Comparison of ENCODE assay signal across 10 cellular contexts in the genomic region with DNA sequence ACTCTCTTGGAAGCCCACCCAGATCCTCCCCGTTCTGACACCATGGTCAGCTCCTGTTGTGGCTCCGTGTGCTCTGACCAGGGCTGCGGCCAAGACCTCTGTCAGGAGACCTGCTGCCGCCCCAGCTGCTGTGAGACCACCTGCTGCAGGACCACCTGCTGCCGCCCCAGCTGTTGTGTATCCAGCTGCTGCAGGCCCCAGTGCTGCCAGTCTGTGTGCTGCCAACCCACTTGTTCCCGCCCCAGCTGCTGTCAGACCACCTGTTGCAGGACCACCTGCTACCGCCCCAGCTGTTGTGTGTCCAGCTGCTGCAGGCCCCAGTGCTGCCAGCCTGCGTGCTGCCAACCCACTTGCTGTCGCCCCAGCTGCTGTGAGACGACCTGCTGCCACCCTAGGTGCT. TPM values are rescaled to one million over a fixed set of nuclear protein-coding genes. Genes with fewer than 3 reads are reported as not detected.
A peak's percentile ranks its signal among the peaks of the same experiment; 100 is the strongest.
DNase-seq lines count a peak whose midpoint lies in the region; ATAC-seq, FAIRE-seq and TF ChIP-seq lines count a peak whose summit lies in the region.
"Not testable (repeated sequence)": the region's sequence is repeated elsewhere in the genome, so short reads cannot be mapped to it uniquely, and the experiment has no call there.
"Had no signal": no experiment of that assay in that cellular context is flagged by ENCODE, and none has a peak within 500 bp of the region (broad histone marks: within the 10 kb centered on the region; RNA-seq: fewer than 3 reads in every experiment).

A gene (plus strand): TSS at position 43 of the 400 bp plus-strand sequence. CDS start 0 bp downstream, at position 43.

- not testable (repeated sequence) for H3K4me3 Mint-ChIP-seq in activated naive CD8-positive, alpha-beta T cell treated with anti-CD3 and anti-CD28 coated beads, Interleukin-2, amount 50 U/mL, for 24 hours

- not testable (repeated sequence) for H3K9ac ChIP-seq in GM23248; smooth muscle cell (ENCODE audit: low read depth)

- not testable (repeated sequence) for H3K9me3 ChIP-seq in GM23248 (ENCODE audit: low read depth); RWPE2 (ENCODE audit: severe bottlenecking); smooth muscle cell (replicated peaks; ENCODE audit: low read depth)

- H3K27ac ChIP-seq in GM23248 (peak within 1 kb of the TSS; percentile 72), RWPE2 (ENCODE audit: poor library complexity, severe bottlenecking) (peak within 1 kb of the TSS; percentile 70), smooth muscle cell (ENCODE audit: low read depth) (peak within 1 kb of the TSS; percentile 53)

- H3K9me3 Mint-ChIP-seq in activated naive CD8-positive, alpha-beta T cell treated with anti-CD3 and anti-CD28 coated beads, Interleukin-2, amount 50 U/mL, for 24 hours, result not testable (repeated sequence)

- peak; percentile 91 for FAIRE-seq in HTR-8/SVneo (lab: Jason Lieb, UNC)

- H3K4me1 ChIP-seq in GM23248 (ENCODE audit: insufficient read depth) (peaks cover 30% of the 10 kb centered on the region), RWPE2 (ENCODE audit: insufficient read depth, poor library complexity, severe bottlenecking) (peaks cover 13% of the 10 kb centered on the region)
- not testable (repeated sequence) for H3K4me1 ChIP-seq in smooth muscle cell (ENCODE audit: low read depth)

- H2AFZ ChIP-seq in GM23248; smooth muscle cell (ENCODE audit: low read depth): not testable (repeated sequence)

- not testable (repeated sequence) for H3K4me3 ChIP-seq in GM23248; RWPE2 (ENCODE audit: severe bottlenecking); smooth muscle cell

- H4K20me1 ChIP-seq in GM23248 (ENCODE audit: insufficient read depth); smooth muscle cell (ENCODE audit: low read depth): not testable (repeated sequence)

- not testable (repeated sequence) for TF ChIP-seq CTCF in RWPE2 (IDR thresholded peaks at IDR 0.05; ENCODE audit: poor library complexity, severe bottlenecking); smooth muscle cell (IDR thresholded peaks at IDR 0.05; ENCODE audit: borderline replicate concordance, insufficient read depth, poor library complexity, severe bottlenecking)

- peaks cover 33% of the 10 kb centered on the region for H3F3A ChIP-seq in GM23248 (ENCODE audit: insufficient read depth)
- not testable (repeated sequence) for H3F3A ChIP-seq in smooth muscle cell (ENCODE audit: low read depth)

- not testable (repeated sequence) for H3K36me3 ChIP-seq in GM23248 (ENCODE audit: low read depth); RWPE2 (ENCODE audit: low read depth); smooth muscle cell (ENCODE audit: low read depth)

- peak within 1 kb of the TSS; percentile 37 for H3K27ac Mint-ChIP-seq in activated naive CD8-positive, alpha-beta T cell treated with anti-CD3 and anti-CD28 coated beads, Interleukin-2, amount 50 U/mL, for 24 hours

- not testable (repeated sequence) for H3K79me2 ChIP-seq in GM23248 (ENCODE audit: insufficient read depth); smooth muscle cell (ENCODE audit: low read depth)

- not testable (repeated sequence) for H3K9me2 ChIP-seq in GM23248 (ENCODE audit: insufficient read depth)

- H3K27me3 Mint-ChIP-seq in activated naive CD8-positive, alpha-beta T cell treated with anti-CD3 and anti-CD28 coated beads, Interleukin-2, amount 50 U/mL, for 24 hours, result not testable (repeated sequence)

- in situ Hi-C loops in GM23248 (cut with MboI), result not testable (repeated sequence)

- H3K4me2 ChIP-seq in GM23248 (ENCODE audit: unreplicated experiment) (peak within 1 kb of the TSS; percentile 55), smooth muscle cell (peak within 1 kb of the TSS; percentile 24)

- 74 to 79% methylated on average over 9 to 10 of the region's 10 CpGs for WGBS in GM23248 (ENCODE audit: low coverage in 1 of 2, low lambda C conversion rate in 2 of 2, missing lambda C conversion rate in 2 of 2), 2 experiments
- 87% methylated on average over 10 of the region's 10 CpGs for WGBS in smooth muscle cell (ENCODE audit: low lambda C conversion rate)

- DNase-seq in GM23248; HTR-8/SVneo (ENCODE audit: insufficient read length, low spot score); RWPE2 (ENCODE audit: low spot score); activated naive CD8-positive, alpha-beta T cell treated with anti-CD3 and anti-CD28 coated beads, Interleukin-2, amount 50 U/mL, for 24 hours; smooth muscle cell (lab: John Stamatoyannopoulos, UW; ENCODE audit: unreplicated experiment): not testable (repeated sequence)
- peak; percentile 9 for DNase-seq in NCI-H748 (lab: John Stamatoyannopoulos, UW; ENCODE audit: unreplicated experiment)
- peak; percentile 15 for DNase-seq in myocyte (ENCODE audit: low read depth)

- H3K27me3 ChIP-seq in GM23248 (replicated peaks; ENCODE audit: insufficient read depth); RWPE2 (ENCODE audit: insufficient read depth, poor library complexity, severe bottlenecking); smooth muscle cell (ENCODE audit: low read depth): not testable (repeated sequence)

- H3K4me1 Mint-ChIP-seq in activated naive CD8-positive, alpha-beta T cell treated with anti-CD3 and anti-CD28 coated beads, Interleukin-2, amount 50 U/mL, for 24 hours, result not testable (repeated sequence)

- H3K36me3 Mint-ChIP-seq in activated naive CD8-positive, alpha-beta T cell treated with anti-CD3 and anti-CD28 coated beads, Interleukin-2, amount 50 U/mL, for 24 hours (ENCODE audit: low read depth), result not testable (repeated sequence)

- not testable (repeated sequence) for ATAC-seq in RWPE2 (ENCODE audit: low read depth); activated naive CD8-positive, alpha-beta T cell treated with anti-CD3 and anti-CD28 coated beads, Interleukin-2, amount 50 U/mL, for 24 hours

RNA-seq across cellular contexts. Expression of the gene that starts here (rescaled TPM):
- not detected in 2 replicates for total RNA-seq in GM23248 (2014; rRNA removed; shearing (Covaris generic))
- polyA plus RNA-seq in GM23248 (2016; fragmentation: Nextera tagmentation; extraction: Ambion mirVana), result 0.49 and 0.51 TPM in 2 replicates
- not detected in 2 replicates for total RNA-seq in myocyte
- polyA plus RNA-seq in myocyte (2012), result not detected
- 1.7 TPM in 1 of 2 replicates, not detected in the other for total RNA-seq in smooth muscle cell
- polyA plus RNA-seq in smooth muscle cell, result not detected in 2 replicates
- total RNA-seq: CD8-positive, alpha-beta T cell had no signal
- polyA plus RNA-seq: BJ, CD14-positive monocyte had no signal

Comparison
In these comparisons a context has a peak if more than half of its experiments do, and no peak if none do; other contexts are left out.
1. Peak in DNase-seq in myocyte; RNA of the gene not detected or under 1 TPM.